Comparison of ENCODE assay signal across 1 cellular context in the genomic region with DNA sequence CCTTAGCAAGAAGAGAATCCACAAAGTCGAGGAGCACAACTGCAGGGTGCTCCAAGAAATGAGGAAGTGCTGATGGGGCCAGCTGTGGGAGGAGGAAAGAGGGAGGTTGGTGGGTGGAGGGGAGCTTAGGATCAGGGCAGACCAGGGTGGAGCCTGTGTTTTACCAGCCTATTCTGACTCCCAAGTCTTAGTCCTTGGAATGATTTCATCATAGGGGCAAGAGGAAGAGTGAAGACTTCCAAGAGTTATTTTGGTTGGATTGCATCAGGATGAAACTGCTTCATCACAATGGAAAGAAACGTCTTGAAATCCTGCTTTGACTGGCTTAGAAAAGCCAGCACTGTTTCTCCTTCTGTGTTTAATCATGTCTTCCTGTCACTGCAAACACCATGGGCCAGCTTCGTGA.
TF ChIP-seq lines count a peak whose summit lies in the region.

No MANE protein-coding gene starts in this region.

TF ChIP-seq in HEK293, 187 proteins besides CTCF, POLR2A, EP300 and RAD21 (continued from another document):
- TF ChIP-seq, protein P1, sequence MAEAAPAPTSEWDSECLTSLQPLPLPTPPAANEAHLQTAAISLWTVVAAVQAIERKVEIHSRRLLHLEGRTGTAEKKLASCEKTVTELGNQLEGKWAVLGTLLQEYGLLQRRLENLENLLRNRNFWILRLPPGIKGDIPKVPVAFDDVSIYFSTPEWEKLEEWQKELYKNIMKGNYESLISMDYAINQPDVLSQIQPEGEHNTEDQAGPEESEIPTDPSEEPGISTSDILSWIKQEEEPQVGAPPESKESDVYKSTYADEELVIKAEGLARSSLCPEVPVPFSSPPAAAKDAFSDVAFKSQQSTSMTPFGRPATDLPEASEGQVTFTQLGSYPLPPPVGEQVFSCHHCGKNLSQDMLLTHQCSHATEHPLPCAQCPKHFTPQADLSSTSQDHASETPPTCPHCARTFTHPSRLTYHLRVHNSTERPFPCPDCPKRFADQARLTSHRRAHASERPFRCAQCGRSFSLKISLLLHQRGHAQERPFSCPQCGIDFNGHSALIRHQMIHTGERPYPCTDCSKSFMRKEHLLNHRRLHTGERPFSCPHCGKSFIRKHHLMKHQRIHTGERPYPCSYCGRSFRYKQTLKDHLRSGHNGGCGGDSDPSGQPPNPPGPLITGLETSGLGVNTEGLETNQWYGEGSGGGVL (tag by site-specific recombination; IDR thresholded peaks at IDR 0.05), result peak; percentile 32
- TF ChIP-seq ZNF629 (tag by site-specific recombination; IDR thresholded peaks at IDR 0.05), result no peak
- peak; percentile 90 for TF ChIP-seq ZFHX2 (tag by site-specific recombination; conservative IDR thresholded peaks at IDR 0.05)
TF ChIP-seq in HEK293: peak in this region for 4.
